13 cellular contexts compared by ENCODE assay signal in the genomic region with DNA sequence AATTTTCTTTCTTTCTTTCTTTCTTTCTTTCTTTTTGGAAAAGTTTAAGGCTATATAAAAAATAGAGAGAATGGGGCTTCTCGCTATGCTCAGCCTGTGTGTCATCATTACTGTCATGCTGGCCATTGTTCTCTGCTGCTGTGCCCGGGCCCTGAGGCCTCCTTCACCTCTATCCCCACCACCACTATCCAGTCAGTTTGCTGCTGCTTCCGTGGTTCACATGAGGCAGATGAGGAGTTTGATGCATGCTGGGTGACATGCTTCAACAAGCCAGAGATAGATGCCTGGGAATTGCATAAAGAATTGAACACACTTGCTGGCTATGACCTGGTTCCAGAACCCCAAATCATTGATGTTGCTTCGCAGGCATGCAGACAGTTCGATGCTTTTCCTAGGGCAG.
"Had no signal": no experiment of that assay in that cellular context is flagged by ENCODE, and none has a peak within 500 bp of the region (broad histone marks: within the 10 kb centered on the region; RNA-seq: fewer than 3 reads in every experiment).

No MANE protein-coding gene starts in this region.

- H3K27me3 Mint-ChIP-seq: activated CD4-positive, alpha-beta T cell treated with anti-CD3 and anti-CD28 coated beads, Interleukin-2, amount 10 ng/mL, durations not matched to agents 7 days and 5 days; stimulated activated naive CD8-positive, alpha-beta T cell treated with anti-CD3 and anti-CD28 coated beads, Interleukin-15, amount 100 ng/mL, for 72 hours had no signal

- H3K4me1 Mint-ChIP-seq: mesothelial cell of epicardium had no signal

- H3K4me3 ChIP-seq: ascending aorta, esophagus squamous epithelium, lower lobe of right lung, ovary, upper lobe of left lung had no signal

- ATAC-seq: left cardiac atrium; lower lobe of right lung; sciatic nerve; stimulated activated naive CD8-positive, alpha-beta T cell treated with anti-CD3 and anti-CD28 coated beads, Interleukin-15, amount 100 ng/mL, for 72 hours had no signal

- H3K9me3 ChIP-seq: esophagus squamous epithelium, lower lobe of right lung, ovary, upper lobe of left lung had no signal

- H3K27ac ChIP-seq: ascending aorta, esophagus squamous epithelium, lower lobe of right lung, ovary, upper lobe of left lung had no signal

- H3K4me1 ChIP-seq: ascending aorta had no signal

- H3K36me3 ChIP-seq: ascending aorta, esophagus squamous epithelium, lower lobe of right lung, ovary, upper lobe of left lung had no signal

- DNase-seq: activated CD4-positive, alpha-beta T cell treated with anti-CD3 and anti-CD28 coated beads, Interleukin-2, amount 10 ng/mL, durations not matched to agents 7 days and 5 days; activated CD4-positive, CD25-positive, alpha-beta regulatory T cell; activated gamma-delta T cell treated with Interleukin-2 at 50 U/mL for 16 hours; esophagus squamous epithelium; head of caudate nucleus; left cardiac atrium; lower lobe of right lung; ovary; stimulated activated naive CD8-positive, alpha-beta T cell treated with anti-CD3 and anti-CD28 coated beads, Interleukin-15, amount 100 ng/mL, for 72 hours; upper lobe of left lung had no signal

- H3K27me3 ChIP-seq: ascending aorta, esophagus squamous epithelium, ovary, upper lobe of left lung had no signal

- H3K4me3 Mint-ChIP-seq: activated CD4-positive, alpha-beta T cell treated with anti-CD3 and anti-CD28 coated beads, Interleukin-2, amount 10 ng/mL, durations not matched to agents 7 days and 5 days; mesothelial cell of epicardium; stimulated activated naive CD8-positive, alpha-beta T cell treated with anti-CD3 and anti-CD28 coated beads, Interleukin-15, amount 100 ng/mL, for 72 hours had no signal

- H3K9me3 Mint-ChIP-seq: activated CD4-positive, alpha-beta T cell treated with anti-CD3 and anti-CD28 coated beads, Interleukin-2, amount 10 ng/mL, durations not matched to agents 7 days and 5 days had no signal

- H3K27ac Mint-ChIP-seq: activated CD4-positive, alpha-beta T cell treated with anti-CD3 and anti-CD28 coated beads, Interleukin-2, amount 10 ng/mL, durations not matched to agents 7 days and 5 days; mesothelial cell of epicardium had no signal
